In genomic region chr3:72127213-72127612, GRCh38 we compare ENCODE assay signal across 35 cellular contexts.
"Had no signal": no experiment of that assay in that cellular context is flagged by ENCODE, and none has a peak within 500 bp of the region (broad histone marks: within the 10 kb centered on the region; RNA-seq: fewer than 3 reads in every experiment).

No MANE protein-coding gene starts in this region.

- FAIRE-seq: frontal cortex, TTC549 had no signal

- H3K9me3 Mint-ChIP-seq: activated B cell treated with CpG ODN at 0.5 μM for 24 hours; activated CD4-positive, alpha-beta memory T cell treated with anti-CD3 and anti-CD28 coated beads for 36 hours; activated naive CD4-positive, alpha-beta T cell treated with anti-CD3 and anti-CD28 coated beads for 36 hours; activated naive CD4-positive, alpha-beta T cell treated with anti-CD3 and anti-CD28 coated beads, Interleukin-2, amount 50 U/mL, for 24 hours; activated naive CD8-positive, alpha-beta T cell treated with anti-CD3 and anti-CD28 coated beads for 36 hours; activated naive CD8-positive, alpha-beta T cell treated with anti-CD3 and anti-CD28 coated beads, Interleukin-2, amount 50 U/mL, for 24 hours; activated T-helper 2 cell treated with anti-CD3 and anti-CD28 coated beads, Interferon-gamma antibody, Interleukin-2, Interleukin-4, amounts not matched to agents 10 μg/mL and 5 μg/mL and 100 μg/mL, durations not matched to agents 14 hours and 24 hours and 36 hours; endodermal cell; T-cell; T-helper 1 cell treated with Interleukin-12 subunit alpha and Interleukin-12 subunit beta and Interleukin-4 antibody, amounts not matched to agents 30 μg/mL and 1 μg/mL, for 36 hours had no signal

- H3K36me3 ChIP-seq: adrenal gland, breast epithelium, cardiac muscle cell, colonic mucosa, WERI-Rb-1 had no signal

- H3K36me3 Mint-ChIP-seq: activated CD4-positive, alpha-beta memory T cell treated with anti-CD3 and anti-CD28 coated beads for 36 hours; activated CD8-positive, alpha-beta memory T cell treated with anti-CD3 and anti-CD28 coated beads, Interleukin-2, amount 10 ng/mL, durations not matched to agents 7 days and 5 days; activated naive CD4-positive, alpha-beta T cell treated with anti-CD3 and anti-CD28 coated beads, Interleukin-2, amount 50 U/mL, for 24 hours; activated naive CD8-positive, alpha-beta T cell treated with anti-CD3 and anti-CD28 coated beads for 36 hours; brain; T-cell had no signal

- H3K27ac Mint-ChIP-seq: activated B cell treated with CpG ODN at 0.5 μM for 24 hours; activated CD4-positive, alpha-beta memory T cell treated with anti-CD3 and anti-CD28 coated beads for 36 hours; activated CD4-positive, alpha-beta T cell treated with anti-CD3 and anti-CD28 coated beads, Interleukin-2, amount 10 ng/mL, durations not matched to agents 24 days and 14 days; activated CD8-positive, alpha-beta memory T cell treated with anti-CD3 and anti-CD28 coated beads, Interleukin-2, amount 10 ng/mL, durations not matched to agents 7 days and 5 days; activated CD8-positive, alpha-beta T cell treated with anti-CD3 and anti-CD28 coated beads, Interleukin-2, amount 10 ng/mL, durations not matched to agents 7 days and 5 days; activated naive CD4-positive, alpha-beta T cell treated with anti-CD3 and anti-CD28 coated beads for 36 hours; activated naive CD4-positive, alpha-beta T cell treated with anti-CD3 and anti-CD28 coated beads, Interleukin-2, amount 50 U/mL, for 24 hours; activated naive CD8-positive, alpha-beta T cell treated with anti-CD3 and anti-CD28 coated beads for 36 hours; activated naive CD8-positive, alpha-beta T cell treated with anti-CD3 and anti-CD28 coated beads, Interleukin-2, amount 50 U/mL, for 24 hours; activated T-helper 1 cell treated with anti-CD3 and anti-CD28 coated beads, Interleukin-12 subunit alpha, Interleukin-12 subunit beta, Interleukin-2, Interleukin-4 antibody, amounts not matched to agents 30 ng/mL and 10 ng/mL and 1 ng/mL, durations not matched to agents 14 hours and 24 hours and 36 hours; activated T-helper 2 cell treated with anti-CD3 and anti-CD28 coated beads, Interferon-gamma antibody, Interleukin-2, Interleukin-4, amounts not matched to agents 10 μg/mL and 5 μg/mL and 100 μg/mL, durations not matched to agents 14 hours and 24 hours and 36 hours; brain; endodermal cell; T-cell; T-helper 1 cell treated with Interleukin-12 subunit alpha and Interleukin-12 subunit beta and Interleukin-4 antibody, amounts not matched to agents 30 μg/mL and 1 μg/mL, for 36 hours had no signal

- ATAC-seq: activated CD4-positive, CD25-positive, alpha-beta regulatory T cell treated with anti-CD3 and anti-CD28 coated beads, Interleukin-2, amount 50 U/mL, for 24 hours; activated CD8-positive, alpha-beta memory T cell treated with anti-CD3 and anti-CD28 coated beads, Interleukin-2, amount 10 ng/mL, durations not matched to agents 7 days and 5 days; activated CD8-positive, alpha-beta T cell treated with anti-CD3 and anti-CD28 coated beads, Interleukin-2, amount 10 ng/mL, durations not matched to agents 7 days and 5 days; T-cell had no signal

- H3K4me3 ChIP-seq: adrenal gland, breast epithelium, cardiac muscle cell, colonic mucosa, dorsolateral prefrontal cortex had no signal

- DNase-seq: activated B cell treated with CpG ODN at 0.5 μM for 24 hours; activated CD4-positive, alpha-beta memory T cell treated with anti-CD3 and anti-CD28 coated beads for 36 hours; activated CD4-positive, alpha-beta T cell treated with anti-CD3 and anti-CD28 coated beads, Interleukin-2, amount 10 ng/mL, durations not matched to agents 24 days and 14 days; activated CD8-positive, alpha-beta memory T cell treated with anti-CD3 and anti-CD28 coated beads, Interleukin-2, amount 10 ng/mL, durations not matched to agents 7 days and 5 days; activated CD8-positive, alpha-beta memory T cell treated with anti-CD3 and anti-CD28 coated beads, Interleukin-2, amount 50 U/mL, for 4 hours; activated CD8-positive, alpha-beta T cell treated with anti-CD3 and anti-CD28 coated beads, Interleukin-2, amount 10 ng/mL, durations not matched to agents 7 days and 5 days; activated effector memory CD4-positive, alpha-beta T cell treated with anti-CD3 and anti-CD28 coated beads, Interleukin-2, amount 50 U/mL, for 16 hours; activated naive CD4-positive, alpha-beta T cell treated with anti-CD3 and anti-CD28 coated beads for 36 hours; activated naive CD8-positive, alpha-beta T cell treated with anti-CD3 and anti-CD28 coated beads for 36 hours; activated naive CD8-positive, alpha-beta T cell treated with anti-CD3 and anti-CD28 coated beads, Interleukin-2, amount 50 U/mL, for 24 hours; activated T-cell treated with anti-CD3 and anti-CD28 coated beads, Interleukin-2, amount 50 U/mL, for 1 hour; activated T-cell treated with anti-CD3 and anti-CD28 coated beads, Interleukin-2, amount 50 U/mL, for 48 hours; adrenal gland; amygdala; aorta; central memory CD4-positive, alpha-beta T cell; cerebellar nuclear complex; colonic mucosa; dorsolateral prefrontal cortex; effector memory CD4-positive, alpha-beta T cell; endodermal cell; SW 1271; T-cell; T-helper 9 cell; WERI-Rb-1 had no signal

- H3K27ac ChIP-seq: adrenal gland, breast epithelium, cardiac muscle cell, colonic mucosa, dorsolateral prefrontal cortex, WERI-Rb-1 had no signal

- H3K4me3 Mint-ChIP-seq: activated B cell treated with CpG ODN at 0.5 μM for 24 hours; activated CD4-positive, alpha-beta memory T cell treated with anti-CD3 and anti-CD28 coated beads for 36 hours; activated CD4-positive, alpha-beta T cell treated with anti-CD3 and anti-CD28 coated beads, Interleukin-2, amount 10 ng/mL, durations not matched to agents 24 days and 14 days; activated CD8-positive, alpha-beta memory T cell treated with anti-CD3 and anti-CD28 coated beads, Interleukin-2, amount 10 ng/mL, durations not matched to agents 7 days and 5 days; activated CD8-positive, alpha-beta T cell treated with anti-CD3 and anti-CD28 coated beads, Interleukin-2, amount 10 ng/mL, durations not matched to agents 7 days and 5 days; activated naive CD4-positive, alpha-beta T cell treated with anti-CD3 and anti-CD28 coated beads for 36 hours; activated naive CD4-positive, alpha-beta T cell treated with anti-CD3 and anti-CD28 coated beads, Interleukin-2, amount 50 U/mL, for 24 hours; activated naive CD8-positive, alpha-beta T cell treated with anti-CD3 and anti-CD28 coated beads for 36 hours; activated naive CD8-positive, alpha-beta T cell treated with anti-CD3 and anti-CD28 coated beads, Interleukin-2, amount 50 U/mL, for 24 hours; activated T-helper 1 cell treated with anti-CD3 and anti-CD28 coated beads, Interleukin-12 subunit alpha, Interleukin-12 subunit beta, Interleukin-2, Interleukin-4 antibody, amounts not matched to agents 30 ng/mL and 10 ng/mL and 1 ng/mL, durations not matched to agents 14 hours and 24 hours and 36 hours; brain; endodermal cell; T-cell; T-helper 1 cell treated with Interleukin-12 subunit alpha and Interleukin-12 subunit beta and Interleukin-4 antibody, amounts not matched to agents 30 μg/mL and 1 μg/mL, for 36 hours had no signal

- H3K4me1 ChIP-seq: breast epithelium, colonic mucosa had no signal

- H3K9me3 ChIP-seq: adrenal gland, breast epithelium, colonic mucosa had no signal

- H3K4me1 Mint-ChIP-seq: activated B cell treated with CpG ODN at 0.5 μM for 24 hours; activated naive CD4-positive, alpha-beta T cell treated with anti-CD3 and anti-CD28 coated beads, Interleukin-2, amount 50 U/mL, for 24 hours; activated naive CD8-positive, alpha-beta T cell treated with anti-CD3 and anti-CD28 coated beads for 36 hours; T-cell had no signal

- H3K27me3 Mint-ChIP-seq: activated B cell treated with CpG ODN at 0.5 μM for 24 hours; activated CD4-positive, alpha-beta memory T cell treated with anti-CD3 and anti-CD28 coated beads for 36 hours; activated CD4-positive, alpha-beta T cell treated with anti-CD3 and anti-CD28 coated beads, Interleukin-2, amount 10 ng/mL, durations not matched to agents 24 days and 14 days; activated naive CD4-positive, alpha-beta T cell treated with anti-CD3 and anti-CD28 coated beads, Interleukin-2, amount 50 U/mL, for 24 hours; T-cell had no signal

- H3K27me3 ChIP-seq: adrenal gland, breast epithelium, cardiac muscle cell, colonic mucosa, dorsolateral prefrontal cortex had no signal
